In the genomic region with DNA sequence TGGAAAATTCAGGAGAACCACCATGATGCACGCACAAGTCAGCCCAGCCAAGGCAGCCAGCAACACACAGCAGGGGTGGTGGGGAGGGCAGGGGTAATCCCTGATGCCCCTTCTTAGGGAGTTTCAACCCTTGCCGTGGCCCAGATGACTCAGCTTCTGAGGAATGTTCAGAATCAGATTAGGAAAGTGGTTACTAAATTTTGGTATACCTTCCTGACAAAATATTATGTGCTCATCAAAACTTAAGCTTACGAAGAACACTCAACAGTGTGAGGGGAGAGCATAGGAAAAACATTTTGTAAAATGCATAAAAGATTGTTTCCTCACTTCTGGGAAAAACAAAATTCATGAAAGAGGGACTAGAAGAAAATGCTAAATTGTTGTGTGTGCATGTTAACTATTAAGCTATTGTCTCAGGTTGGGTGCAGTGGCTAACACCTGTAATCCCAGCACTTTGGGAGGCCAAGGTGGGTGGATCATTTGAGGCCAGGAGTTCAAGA, we compare ENCODE assay signal across 19 cellular contexts. TPM values are rescaled to one million over a fixed set of nuclear protein-coding genes. Genes with fewer than 3 reads are reported as not detected.
DNase-seq lines count a peak whose midpoint lies in the region; FAIRE-seq and TF ChIP-seq lines count a peak whose summit lies in the region.
"Had no signal": no experiment of that assay in that cellular context is flagged by ENCODE, and none has a peak within 500 bp of the region (broad histone marks: within the 10 kb centered on the region; RNA-seq: fewer than 3 reads in every experiment).

No MANE protein-coding gene starts in this region.

- H3K4me3 Mint-ChIP-seq in activated T-cell treated with anti-CD3 and anti-CD28 coated beads, Interleukin-2, amount 50 U/mL, for 24 hours: no peak overlapping the region
- H3K4me3 Mint-ChIP-seq: IgD-negative memory B cell, neural crest cell had no signal

- H3K9ac ChIP-seq in kidney (ENCODE audit: low read length in 2 of 2): no peak overlapping the region

- no peak for TF ChIP-seq CTCF in kidney (IDR thresholded peaks at IDR 0.05; ENCODE audit: borderline replicate concordance, extremely low read depth, insufficient read depth)

- peaks cover 41 to 61% of the 10 kb centered on the region in 2 donors for H3K36me3 ChIP-seq in kidney (ENCODE audit: control insufficient read depth in 1 of 2, insufficient read depth in 2 of 2, low read length in 2 of 2)

- H3K36me3 Mint-ChIP-seq in activated T-cell treated with anti-CD3 and anti-CD28 coated beads, Interleukin-2, amount 50 U/mL, for 24 hours (ENCODE audit: low read depth): peaks cover 86% of the 10 kb centered on the region

- no peaks in the 10 kb centered on the region for H3K9me3 Mint-ChIP-seq in activated T-cell treated with anti-CD3 and anti-CD28 coated beads, Interleukin-2, amount 50 U/mL, for 24 hours
- H3K9me3 Mint-ChIP-seq: IgD-negative memory B cell, neural crest cell had no signal

- intact Hi-C loops in kidney (cut with DNase I): no loop called here

- no peaks in the 10 kb centered on the region for H3K9me3 ChIP-seq in kidney (ENCODE audit: control insufficient read depth in 1 of 2, low read length in 2 of 2)
- H3K9me3 ChIP-seq: testis had no signal

- no peak for DNase-seq in activated T-cell treated with anti-CD3 and anti-CD28 coated beads, Interleukin-2, amount 50 U/mL, for 24 hours
- DNase-seq in activated T-cell treated with anti-CD3 and anti-CD28 coated beads for 4 hours (no peak), RCC 7860 (ENCODE audit: low spot score) (peak; percentile 25), fibroblast of peridontal ligament (ENCODE audit: extremely low read depth) (peak; percentile 35), urothelium cell line (ENCODE audit: low spot score) (peak; percentile 76), kidney (no peak), NCI-H524 treated with DMSO at 0.1 percent for 48 hours (lab: John Stamatoyannopoulos, UW) (no peak), cerebellum (ENCODE audit: low spot score) (no peak)
- DNase-seq: amygdala; dermis blood vessel endothelial cell; NCI-H1105 treated with DMSO at 0.1 percent for 48 hours; retina; SHP77 treated with DMSO at 0.1 percent for 48 hours; stimulated activated CD4-positive, alpha-beta T cell treated with anti-CD3 and anti-CD28 coated beads, Interleukin-1b, Interleukin-23, amount 100 ng/mL, for 48 hours; T-helper 9 cell; testis had no signal

- peak overlapping the region; percentile 72 for H3K27ac Mint-ChIP-seq in activated T-cell treated with anti-CD3 and anti-CD28 coated beads, Interleukin-2, amount 50 U/mL, for 24 hours

- H3K4me1 Mint-ChIP-seq in activated T-cell treated with anti-CD3 and anti-CD28 coated beads, Interleukin-2, amount 50 U/mL, for 24 hours (ENCODE audit: low read depth): peaks cover 13% of the 10 kb centered on the region
- H3K4me1 Mint-ChIP-seq: neural crest cell had no signal

- no peaks in the 10 kb centered on the region for H3K4me1 ChIP-seq in kidney (ENCODE audit: control insufficient read depth in 1 of 2, insufficient read depth in 1 of 2, low read depth in 1 of 2, low read length in 2 of 2)
- H3K4me1 ChIP-seq: testis had no signal

- H3K27me3 Mint-ChIP-seq in activated T-cell treated with anti-CD3 and anti-CD28 coated beads, Interleukin-2, amount 50 U/mL, for 24 hours: no peaks in the 10 kb centered on the region
- H3K27me3 Mint-ChIP-seq: IgD-negative memory B cell had no signal

- no peak overlapping the region for H3K4me3 ChIP-seq in kidney (ENCODE audit: low read length in 2 of 2)
- H3K4me3 ChIP-seq: testis had no signal

- H3K27ac ChIP-seq in kidney (ENCODE audit: low read depth in 2 of 2, low read length in 2 of 2): no peak overlapping the region
- H3K27ac ChIP-seq: testis had no signal

- FAIRE-seq in RCC 7860 (lab: Jason Lieb, UNC) (no peak), urothelium cell line (lab: Jason Lieb, UNC) (peak; percentile 37), kidney (lab: Jason Lieb, UNC) (no peak)

RNA-seq across cellular contexts. Expression of gene SERPIND1, which starts 32.1 kb away (rescaled TPM):
- total RNA-seq in kidney (not detected), cerebellum (3.2 TPM)
- polyA plus RNA-seq in kidney (ENCODE audit: insufficient read depth, low read depth, low replicate concordance): not detected
- total RNA-seq: dermis blood vessel endothelial cell, fibroblast of lung, neural crest cell had no signal

RNA-seq across cellular contexts. Expression of gene PI4KA, which starts 52.6 kb away (rescaled TPM):
- total RNA-seq in kidney: 92.8 TPM
- 37.3 TPM for polyA plus RNA-seq in kidney (ENCODE audit: insufficient read depth, low read depth, low replicate concordance)
- 67.2 TPM for total RNA-seq in cerebellum

RNA-seq across cellular contexts. Expression of gene SNAP29, which starts 52.8 kb away (rescaled TPM):
- total RNA-seq in kidney (25.4 TPM), cerebellum (7.8 TPM)
- polyA plus RNA-seq in kidney (ENCODE audit: insufficient read depth, low read depth, low replicate concordance): 26.8 TPM

Comparison
In these comparisons a context has a peak if more than half of its experiments do, and no peak if none do; other contexts are left out.
1. DNase-seq: peak in RCC 7860 (single experiment), fibroblast of peridontal ligament (single experiment) and urothelium cell line (single experiment); none in activated T-cell treated with anti-CD3 and anti-CD28 coated beads, Interleukin-2, amount 50 U/mL, for 24 hours (single experiment), activated T-cell treated with anti-CD3 and anti-CD28 coated beads for 4 hours (single experiment), kidney (single experiment), NCI-H524 treated with DMSO at 0.1 percent for 48 hours (single experiment) and cerebellum (single experiment).